In the genomic region with DNA sequence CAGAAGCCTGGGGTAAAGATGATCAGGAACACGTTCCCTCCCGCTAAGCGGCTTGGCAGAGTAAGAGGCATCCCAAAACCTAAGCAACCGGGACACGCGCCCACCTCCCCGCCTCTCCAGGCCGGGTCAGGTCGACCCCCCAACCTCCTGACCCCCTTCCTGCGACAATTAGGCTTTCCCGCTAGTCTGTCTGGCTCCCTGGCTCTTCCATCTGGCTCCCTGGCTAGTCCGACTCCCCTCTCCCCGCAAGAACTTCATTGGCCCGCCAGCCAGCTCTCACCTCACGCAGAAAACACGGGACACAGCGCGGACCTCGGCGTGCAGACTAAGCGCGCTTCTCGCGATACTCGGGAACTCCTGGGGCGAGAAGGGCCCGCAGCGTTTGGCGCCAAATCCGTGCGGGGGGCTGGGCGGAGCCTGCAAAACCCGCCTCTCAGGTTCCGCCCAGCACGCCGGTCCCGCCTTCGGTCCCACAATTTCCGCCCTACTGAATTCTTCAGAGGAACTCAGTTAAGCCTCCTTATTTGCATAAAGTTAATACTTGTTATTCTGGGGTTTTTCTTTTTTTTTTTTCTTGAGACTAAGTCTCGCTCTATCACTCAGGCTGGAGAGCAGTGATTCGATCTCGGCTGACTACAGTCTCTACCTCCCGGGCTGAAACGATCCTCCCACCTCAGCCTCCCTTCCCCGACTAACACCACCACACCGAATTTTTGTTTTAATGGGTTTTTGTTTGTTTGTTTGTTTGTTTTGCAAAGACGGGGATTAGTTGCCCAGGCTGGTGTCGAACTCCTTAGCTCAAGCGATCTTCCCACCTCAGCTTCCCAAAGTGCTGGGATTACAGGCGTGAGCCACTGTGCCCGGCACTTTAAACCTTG, we compare ENCODE assay signal across 8 cellular contexts. TPM values are rescaled to one million over a fixed set of nuclear protein-coding genes. Genes with fewer than 3 reads are reported as not detected.
DNase-seq lines count a peak whose midpoint lies in the region; ATAC-seq and TF ChIP-seq lines count a peak whose summit lies in the region.

A gene with protein sequence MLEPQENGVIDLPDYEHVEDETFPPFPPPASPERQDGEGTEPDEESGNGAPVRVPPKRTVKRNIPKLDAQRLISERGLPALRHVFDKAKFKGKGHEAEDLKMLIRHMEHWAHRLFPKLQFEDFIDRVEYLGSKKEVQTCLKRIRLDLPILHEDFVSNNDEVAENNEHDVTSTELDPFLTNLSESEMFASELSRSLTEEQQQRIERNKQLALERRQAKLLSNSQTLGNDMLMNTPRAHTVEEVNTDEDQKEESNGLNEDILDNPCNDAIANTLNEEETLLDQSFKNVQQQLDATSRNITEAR (minus strand): TSS at position 327 of the 878 bp plus-strand sequence. CDS start 3,738 bp downstream, outside the sequence.

- H3K27ac ChIP-seq in C4-2B: peak within 1 kb of the TSS; percentile 88

- H3K27me3 Mint-ChIP-seq in activated CD4-positive, alpha-beta T cell treated with anti-CD3 and anti-CD28 coated beads, Interleukin-2, amount 10 ng/mL, durations not matched to agents 7 days and 5 days: no peaks in the 10 kb centered on the region

- H3K27ac Mint-ChIP-seq in activated CD4-positive, alpha-beta T cell treated with anti-CD3 and anti-CD28 coated beads, Interleukin-2, amount 10 ng/mL, durations not matched to agents 7 days and 5 days: peak within 1 kb of the TSS; percentile 98

- peaks cover 35% of the 10 kb centered on the region for H3K4me1 Mint-ChIP-seq in activated CD4-positive, alpha-beta T cell treated with anti-CD3 and anti-CD28 coated beads, Interleukin-2, amount 10 ng/mL, durations not matched to agents 7 days and 5 days

- POLR2A ChIA-PET in activated CD4-positive, alpha-beta T cell treated with anti-CD3 and anti-CD28 coated beads, Interleukin-2, amount 10 ng/mL, durations not matched to agents 7 days and 5 days (lab: Charles Lee): interaction anchor here (1.3 kb wide), 2 partner anchors 12 to 30 kb away, joined by 3 to 4 read pairs; no protein-coding TSS in a partner anchor

- DNase-seq in NCI-H69 (lab: John Stamatoyannopoulos, UW): peak; percentile 99
- DNase-seq in activated CD4-positive, alpha-beta T cell treated with anti-CD3 and anti-CD28 coated beads, Interleukin-2, amount 10 ng/mL, durations not matched to agents 7 days and 5 days: peak; percentile 99
- peak; percentile 82 for DNase-seq in dedifferentiated amniotic fluid mesenchymal stem cell (ENCODE audit: extremely low spot score)
- DNase-seq in left kidney (ENCODE audit: low read depth, low spot score): peak; percentile 98
- DNase-seq in stimulated activated CD4-positive, alpha-beta T cell treated with anti-CD3 and anti-CD28 coated beads, Interleukin-1b, Interleukin-23, amount 100 ng/mL, for 48 hours: peak; percentile 98

- peak; percentile 87 for ATAC-seq in GM19372 (IDR thresholded peaks at IDR 0.05; ENCODE audit: low read depth, unreplicated experiment)
- peak; percentile 91 for ATAC-seq in HG03521 (IDR thresholded peaks at IDR 0.05; ENCODE audit: unreplicated experiment)

- CTCF ChIA-PET in activated CD4-positive, alpha-beta T cell treated with anti-CD3 and anti-CD28 coated beads, Interleukin-2, amount 10 ng/mL, durations not matched to agents 7 days and 5 days (lab: Charles Lee): interaction anchor here (1.0 to 5.1 kb wide), 3 partner anchors 13 to 142 kb away, joined by 3 to 21 read pairs (median 18); partner anchors contain the start of genes MAP2K1 and SNAPC5

- no peaks in the 10 kb centered on the region for H3K9me3 Mint-ChIP-seq in activated CD4-positive, alpha-beta T cell treated with anti-CD3 and anti-CD28 coated beads, Interleukin-2, amount 10 ng/mL, durations not matched to agents 7 days and 5 days

- H3K4me3 Mint-ChIP-seq in activated CD4-positive, alpha-beta T cell treated with anti-CD3 and anti-CD28 coated beads, Interleukin-2, amount 10 ng/mL, durations not matched to agents 7 days and 5 days: peak within 1 kb of the TSS; percentile 95

- H3K36me3 Mint-ChIP-seq in activated CD4-positive, alpha-beta T cell treated with anti-CD3 and anti-CD28 coated beads, Interleukin-2, amount 10 ng/mL, durations not matched to agents 7 days and 5 days (ENCODE audit: low read depth): peaks cover 19% of the 10 kb centered on the region

- TF ChIP-seq CTCF in C4-2B (conservative IDR thresholded peaks at IDR 0.05): no peak

RNA-seq across cellular contexts. Expression of the gene that starts here (rescaled TPM):
- 10 to 100 TPM; 25.0 to 28.0 TPM for total RNA-seq in activated CD4-positive, alpha-beta T cell treated with anti-CD3 and anti-CD28 coated beads, Interleukin-2, amount 10 ng/mL, durations not matched to agents 7 days and 5 days

Comparison
In these comparisons a context has a peak if more than half of its experiments do, and no peak if none do; other contexts are left out.
1. Peak in every context shown above with its lines: DNase-seq, ATAC-seq and H3K27ac ChIP-seq.